In the genomic region with DNA sequence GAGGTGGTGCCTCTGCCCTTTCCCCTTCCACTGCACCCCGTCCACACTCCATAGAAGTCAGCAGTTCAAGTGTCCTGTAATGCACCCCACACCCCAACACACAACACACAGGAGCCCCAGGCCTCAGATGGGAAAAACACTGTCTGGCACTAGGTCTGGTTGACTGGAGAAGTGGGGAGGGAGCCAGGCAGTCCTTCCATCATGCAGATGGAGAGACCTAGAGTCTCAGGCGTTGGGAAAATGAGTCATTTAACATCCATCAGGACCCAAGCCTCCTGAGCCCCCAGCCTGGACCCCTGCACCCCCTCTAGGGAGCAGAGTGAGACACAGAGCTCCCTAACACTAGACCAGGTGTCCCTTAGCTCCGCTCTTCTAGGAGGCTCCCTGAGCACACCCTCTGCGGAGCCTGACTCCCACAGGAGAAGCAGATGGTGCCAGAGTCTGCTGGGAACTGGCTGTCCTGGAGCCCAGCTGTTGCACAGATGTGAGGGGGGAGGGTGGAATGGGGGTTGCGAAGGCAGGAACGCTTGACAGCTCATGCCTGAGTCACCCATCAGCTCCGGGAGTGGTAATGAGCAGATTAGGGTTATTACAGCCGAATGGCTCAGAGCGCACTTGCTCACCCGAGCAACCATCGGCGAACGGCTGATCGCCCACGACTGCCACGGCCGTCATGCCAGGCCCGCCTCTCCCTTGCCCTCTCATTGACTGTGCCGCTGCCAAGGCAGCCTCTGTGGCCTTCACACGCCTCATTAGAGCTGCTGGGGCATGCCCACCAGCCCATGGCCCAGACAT, we compare ENCODE assay signal across 9 cellular contexts. TPM values are rescaled to one million over a fixed set of nuclear protein-coding genes. Genes with fewer than 3 reads are reported as not detected.
A peak's percentile ranks its signal among the peaks of the same experiment; 100 is the strongest.
DNase-seq lines count a peak whose midpoint lies in the region; ATAC-seq and TF ChIP-seq lines count a peak whose summit lies in the region.
"Had no signal": no experiment of that assay in that cellular context is flagged by ENCODE, and none has a peak within 500 bp of the region (broad histone marks: within the 10 kb centered on the region; RNA-seq: fewer than 3 reads in every experiment).

No MANE protein-coding gene starts in this region.

- CTCF ChIA-PET in PC-9 (lab: Charles Lee) = no interaction called here

- POLR2A ChIA-PET in PC-9 (lab: Charles Lee; ENCODE audit: unreplicated experiment) = no interaction called here

- no peak overlapping the region for H2AFZ ChIP-seq in PC-9

- H3K4me3 ChIP-seq in PC-9 = no peak overlapping the region
- H3K4me3 ChIP-seq in fibroblast of pulmonary artery (replicated peaks; ENCODE audit: low read depth, low read length) = no peak overlapping the region
- H3K4me3 ChIP-seq in retinal pigment epithelial cell (ENCODE audit: low read length) = no peak overlapping the region
- H3K4me3 ChIP-seq: SJSA1 had no signal

- no peaks in the 10 kb centered on the region for H3K9me2 ChIP-seq in PC-9 (ENCODE audit: insufficient read depth)

- TF ChIP-seq CTCF in PC-9 (conservative IDR thresholded peaks at IDR 0.05) (no peak), fibroblast of pulmonary artery (IDR thresholded peaks at IDR 0.05; ENCODE audit: low read length, missing control alignments) (no peak), retinal pigment epithelial cell (conservative IDR thresholded peaks at IDR 0.05; ENCODE audit: low read depth, low read length) (no peak)

- no peak for ATAC-seq in GM19463 (IDR thresholded peaks at IDR 0.05; ENCODE audit: unreplicated experiment)
- no peak for ATAC-seq in GM19324 (IDR thresholded peaks at IDR 0.05; ENCODE audit: low FRiP score, unreplicated experiment)
- no peak for ATAC-seq in HG03097 (IDR thresholded peaks at IDR 0.05; ENCODE audit: low FRiP score, unreplicated experiment)

- intact Hi-C loops in PC-9 (cut with micrococcal nuclease; ENCODE audit: unreplicated experiment) = no loop called here

- H3K27me3 ChIP-seq in PC-9 (ENCODE audit: insufficient read depth, low read depth) = 0 out of 2 replicates have a peak, but pooled peaks cover 11% of the 10 kb centered on the region

- no peaks in the 10 kb centered on the region for H3K36me3 ChIP-seq in PC-9 (ENCODE audit: low read depth)
- H3K36me3 ChIP-seq: SJSA1 had no signal

- H3K27ac ChIP-seq in PC-9 = no peak overlapping the region
- H3K27ac ChIP-seq: SJSA1 had no signal

- no TSS peak for BruUV-seq in PC-9 (replicated peaks; lab: Mats Ljungman, UMichigan)

- peak overlapping the region; percentile 73 for H3K4me2 ChIP-seq in PC-9

- DNase-seq in Daoy (ENCODE audit: low read depth) (peak; percentile 96), PC-9 (peak; percentile 55 to 73), fibroblast of pulmonary artery (ENCODE audit: low read depth) (peak; percentile 91), retinal pigment epithelial cell (ENCODE audit: low read depth) (peak; percentile 67), T-helper 9 cell (no peak)

- H3K9me3 ChIP-seq in PC-9 (ENCODE audit: insufficient read depth, low read depth) = no peaks in the 10 kb centered on the region
- H3K9me3 ChIP-seq: SJSA1 had no signal

- peaks cover 18% of the 10 kb centered on the region; the same call in 1 of the 2 replicates for H3F3A ChIP-seq in PC-9 (ENCODE audit: insufficient read depth, low read depth)

- no peaks in the 10 kb centered on the region for H4K20me1 ChIP-seq in PC-9 (ENCODE audit: insufficient read depth)

- H3K79me2 ChIP-seq in PC-9 (ENCODE audit: low read depth) = no peaks in the 10 kb centered on the region

- H3K4me1 ChIP-seq in PC-9 (replicated peaks; ENCODE audit: insufficient read depth) = peaks cover 24% of the 10 kb centered on the region

RNA-seq across cellular contexts. Expression of a gene that starts 22.1 kb away (rescaled TPM):
- total RNA-seq in Daoy (2014; rRNA removed; shearing (Covaris generic)) = 0.34 and 0.77 TPM in 2 replicates
- total RNA-seq in PC-9 (2021) = 4.0 and 8.9 TPM in 2 replicates
- total RNA-seq: SJSA1 had no signal
